1 cellular context compared by ENCODE assay signal in the genomic region with DNA sequence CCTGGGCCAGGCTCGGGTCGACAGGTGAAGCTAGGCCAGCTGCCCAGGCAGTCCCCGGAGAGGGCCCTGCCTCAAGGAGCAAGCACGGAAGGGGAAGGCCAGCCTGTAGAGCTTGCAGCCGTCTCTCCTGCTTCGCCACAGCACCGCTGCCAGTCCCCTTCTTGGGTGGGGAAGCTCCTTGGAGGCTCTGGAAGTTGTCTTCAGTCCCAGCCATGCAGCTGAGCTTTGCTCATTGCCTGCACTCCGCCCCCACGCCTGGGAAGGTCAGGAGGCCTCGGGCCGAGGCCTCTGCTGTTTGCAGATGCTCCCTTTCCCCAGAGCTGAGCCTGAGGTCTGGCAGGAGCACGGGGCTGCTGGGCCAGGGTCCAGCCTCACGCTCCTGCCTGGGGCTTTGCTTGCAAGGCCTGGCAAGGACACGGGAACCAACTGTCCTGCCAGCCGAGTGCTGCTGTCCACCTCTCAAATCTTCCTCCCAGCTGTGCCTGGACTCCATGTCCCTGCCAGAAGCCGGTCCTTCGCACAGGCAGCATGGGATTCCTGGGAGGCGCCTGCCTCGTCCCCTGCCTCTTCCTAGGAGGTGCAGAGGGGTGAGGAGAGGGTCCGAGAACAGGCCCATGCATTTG.
TF ChIP-seq lines count a peak whose summit lies in the region.

No MANE protein-coding gene starts in this region.

TF ChIP-seq in K562, 482 proteins besides CTCF, POLR2A, EP300 and RAD21:
- peak; percentile 49; the same call in 1 of the 2 replicates for TF ChIP-seq POLR2G (IDR thresholded peaks at IDR 0.05; ENCODE audit: low read depth, low read length)
- peak; percentile 61 for TF ChIP-seq EGR1 (conservative IDR thresholded peaks at IDR 0.05)
- no peak for TF ChIP-seq CSDE1 (IDR thresholded peaks at IDR 0.05)
TF ChIP-seq in K562: peak in this region for 2.
